1 cellular context compared by ENCODE assay signal in genomic region chr7:3463696-3464095, GRCh38.
TF ChIP-seq lines count a peak whose summit lies in the region.

No MANE protein-coding gene starts in this region.

TF ChIP-seq in HepG2, 621 proteins besides CTCF, POLR2A, EP300 and RAD21 (continued from another document):
- TF ChIP-seq ZNF687 (CRISPR knock-in tag; IDR thresholded peaks at IDR 0.05), result no peak
- no peak for TF ChIP-seq MLXIP (CRISPR knock-in tag; IDR thresholded peaks at IDR 0.05; ENCODE audit: borderline replicate concordance)
- TF ChIP-seq DMTF1 (CRISPR knock-in tag; IDR thresholded peaks at IDR 0.05), result no peak
- TF ChIP-seq ZSCAN31 (CRISPR knock-in tag; IDR thresholded peaks at IDR 0.05; ENCODE audit: low read depth), result no peak
- TF ChIP-seq ZBTB26 (CRISPR knock-in tag; IDR thresholded peaks at IDR 0.05; ENCODE audit: borderline replicate concordance), result no peak
